Comparison of ENCODE assay signal across 1 cellular context in genomic region chr1:119001181-119002018, GRCh38.
TF ChIP-seq lines count a peak whose summit lies in the region.

No MANE protein-coding gene starts in this region.

TF ChIP-seq in WTC11, 78 proteins besides CTCF, POLR2A, EP300 and RAD21 (continued from another document):
- TF ChIP-seq AR (CRISPR knock-in tag; IDR thresholded peaks at IDR 0.05), result no peak
- no peak for TF ChIP-seq SMAD4 (CRISPR knock-in tag; IDR thresholded peaks at IDR 0.05)
- no peak for TF ChIP-seq OVOL2 (CRISPR knock-in tag; IDR thresholded peaks at IDR 0.05; ENCODE audit: borderline replicate concordance)
